ENCODE assay signal across 30 cellular contexts in genomic region chr14:96384740-96385139, GRCh38.
"Had no signal": no experiment of that assay in that cellular context is flagged by ENCODE, and none has a peak within 500 bp of the region (broad histone marks: within the 10 kb centered on the region; RNA-seq: fewer than 3 reads in every experiment).

No MANE protein-coding gene starts in this region.

- H3K4me1 Mint-ChIP-seq: endodermal cell, mesothelial cell of epicardium, nephron, neural progenitor cell had no signal

- ATAC-seq: foreskin keratinocyte; heart right ventricle; sciatic nerve; stimulated activated memory B cell treated with anti-CD40 and anti-IgM and Interleukin-4, amounts not matched to agents 10 μg/mL and 1 μg/mL and 100 μg/mL, for 72 hours; stimulated activated naive CD8-positive, alpha-beta T cell treated with anti-CD3 and anti-CD28 coated beads, Interleukin-15, Interleukin-2, amounts not matched to agents 100 U/mL and 50 U/mL, for 24 hours had no signal

- H3K4me3 Mint-ChIP-seq: endodermal cell; immature natural killer cell; mesothelial cell of epicardium; naive B cell; nephron; neural progenitor cell; stimulated activated memory B cell treated with anti-CD40 and anti-IgM and Interleukin-4, amounts not matched to agents 10 μg/mL and 1 μg/mL and 100 μg/mL, for 72 hours had no signal

- H3K9me3 ChIP-seq: esophagus muscularis mucosa, heart right ventricle, mucosa of descending colon, prostate gland, right atrium auricular region, thoracic aorta, tibial nerve, upper lobe of left lung had no signal

- FAIRE-seq: endothelial cell of umbilical vein, keratinocyte, urothelium cell line had no signal

- H3K27ac ChIP-seq: esophagus muscularis mucosa, foreskin keratinocyte, heart right ventricle, neural progenitor cell, prostate gland, right atrium auricular region, thoracic aorta, tibial nerve, upper lobe of left lung had no signal

- H3K27ac Mint-ChIP-seq: endodermal cell; immature natural killer cell; mesothelial cell of epicardium; naive B cell; neural progenitor cell; stimulated activated memory B cell treated with anti-CD40 and anti-IgM and Interleukin-4, amounts not matched to agents 10 μg/mL and 1 μg/mL and 100 μg/mL, for 72 hours had no signal

- H3K27me3 Mint-ChIP-seq: naive B cell; stimulated activated memory B cell treated with anti-CD40 and anti-IgM and Interleukin-4, amounts not matched to agents 10 μg/mL and 1 μg/mL and 100 μg/mL, for 72 hours had no signal

- H3K9me3 Mint-ChIP-seq: endodermal cell; immature natural killer cell; mesothelial cell of epicardium; naive B cell; nephron; neural progenitor cell; stimulated activated memory B cell treated with anti-CD40 and anti-IgM and Interleukin-4, amounts not matched to agents 10 μg/mL and 1 μg/mL and 100 μg/mL, for 72 hours had no signal

- H3K4me1 ChIP-seq: esophagus muscularis mucosa, foreskin keratinocyte, heart right ventricle, neural progenitor cell, prostate gland, right atrium auricular region, tibial nerve, upper lobe of left lung had no signal

- DNase-seq: cerebellar nuclear complex; effector CD8-positive, alpha-beta T cell; endodermal cell; foreskin keratinocyte; glutamatergic neuron; heart right ventricle; hypothalamus; immature natural killer cell; mesenchymal stem cell; mucosa of descending colon; naive B cell; stimulated activated CD4-positive, alpha-beta T cell treated with anti-CD3 and anti-CD28 coated beads, Interleukin-2, amount 100 ng/mL, for 24 hours; stimulated activated CD4-positive, alpha-beta T cell treated with anti-CD3 and anti-CD28 coated beads, Interleukin-4, amount 100 ng/mL, for 24 hours; stimulated activated naive CD8-positive, alpha-beta T cell treated with anti-CD3 and anti-CD28 coated beads, Interleukin-15, Interleukin-2, amounts not matched to agents 100 U/mL and 50 U/mL, for 24 hours; substantia nigra; upper lobe of left lung had no signal

- H3K4me3 ChIP-seq: esophagus muscularis mucosa, heart right ventricle, lung, mucosa of descending colon, neural progenitor cell, prostate gland, right atrium auricular region, thoracic aorta, tibial nerve, upper lobe of left lung had no signal

- H3K27me3 ChIP-seq: esophagus muscularis mucosa, foreskin keratinocyte, heart right ventricle, right atrium auricular region, tibial nerve, upper lobe of left lung had no signal
